ENCODE assay signal across 8 cellular contexts in genomic region chr7:6482743-6483119, GRCh38. TPM values are rescaled to one million over a fixed set of nuclear protein-coding genes. Genes with fewer than 3 reads are reported as not detected.
DNase-seq lines count a peak whose midpoint lies in the region; TF ChIP-seq lines count a peak whose summit lies in the region.

No MANE protein-coding gene starts in this region.

- H3K36me3 Mint-ChIP-seq in Caco-2 (ENCODE audit: insufficient read depth, unreplicated experiment) (peaks cover 58% of the 10 kb centered on the region), endothelial cell (ENCODE audit: low read depth, unreplicated experiment) (peaks cover 9% of the 10 kb centered on the region)

- H3K4me2 ChIP-seq in OCI-LY1 (ENCODE audit: low read length), result peak overlapping the region; percentile 80

- H3K4me3 Mint-ChIP-seq in Caco-2 (ENCODE audit: unreplicated experiment) (peak overlapping the region; percentile 92), endothelial cell (ENCODE audit: unreplicated experiment) (peak overlapping the region; percentile 95)

- no peaks in the 10 kb centered on the region for H3K9me3 Mint-ChIP-seq in Caco-2 (ENCODE audit: unreplicated experiment)
- no peaks in the 10 kb centered on the region for H3K9me3 Mint-ChIP-seq in endothelial cell (ENCODE audit: unreplicated experiment)

- H3K4me1 ChIP-seq in Caco-2, result peaks cover 38% of the 10 kb centered on the region
- H3K4me1 ChIP-seq in OCI-LY1 (ENCODE audit: insufficient read depth, low read length, severe bottlenecking), result peaks cover 53% of the 10 kb centered on the region
- H3K4me1 ChIP-seq in neutrophil (ENCODE audit: control insufficient read depth in 1 of 2, insufficient read depth in 1 of 2, low read depth in 1 of 2, low read length in 1 of 2), result peaks cover 18 to 20% of the 10 kb centered on the region in 2 experiments

- CTCF ChIA-PET in Caco-2 (lab: Charles Lee), result no interaction called here

- DNase-seq in Caco-2 (no peak), endothelial cell (ENCODE audit: low spot score) (no peak), GOT3 (lab: John Stamatoyannopoulos, UW) (no peak), SKM-1 treated with dmso at 0.1 percent for 144 hours (lab: John Stamatoyannopoulos, UW; ENCODE audit: unreplicated experiment) (no peak)
- DNase-seq in activated CD8-positive, alpha-beta memory T cell treated with anti-CD3 and anti-CD28 coated beads, Interleukin-2, amount 50 U/mL, for 4 hours, result no peak
- no peak for DNase-seq in activated CD4-positive, alpha-beta T cell treated with anti-CD3 and anti-CD28 coated beads for 1 hour

- H3K9ac ChIP-seq in OCI-LY1 (ENCODE audit: low read length), result peak overlapping the region; percentile 97

- peaks cover 49% of the 10 kb centered on the region for H3K79me2 ChIP-seq in OCI-LY1 (ENCODE audit: insufficient read depth, low read length)

- H3K27ac Mint-ChIP-seq in Caco-2 (ENCODE audit: unreplicated experiment) (peak overlapping the region; percentile 86), endothelial cell (ENCODE audit: unreplicated experiment) (no peak overlapping the region)

- BruUV-seq in Caco-2 (replicated peaks; lab: Mats Ljungman, UMichigan), result no TSS peak

- H3K4me1 Mint-ChIP-seq in Caco-2 (ENCODE audit: low read depth, unreplicated experiment), result peaks cover 17% of the 10 kb centered on the region
- peaks cover 11% of the 10 kb centered on the region for H3K4me1 Mint-ChIP-seq in endothelial cell (ENCODE audit: unreplicated experiment)

- no peaks in the 10 kb centered on the region; the same call in 1 of the 2 replicates for H3K36me3 ChIP-seq in Caco-2 (ENCODE audit: control insufficient read depth, insufficient read depth, low read length)
- H3K36me3 ChIP-seq in OCI-LY1 (ENCODE audit: insufficient read depth, low read length), result peaks cover 8% of the 10 kb centered on the region; the same call in 1 of the 2 replicates
- no peaks in the 10 kb centered on the region for H3K36me3 ChIP-seq in neutrophil

- intact Hi-C loops in Caco-2 (cut with micrococcal nuclease; ENCODE audit: unreplicated experiment), result no loop called here

- H3F3A ChIP-seq in OCI-LY1 (ENCODE audit: insufficient read depth, low read length), result no peaks in the 10 kb centered on the region

- TF ChIP-seq CTCF in Caco-2 (IDR thresholded peaks at IDR 0.05; ENCODE audit: insufficient read depth in 1 of 2, low read depth in 1 of 2, low read length in 1 of 2, severe bottlenecking in 1 of 2, unreplicated experiment in 1 of 2) (no peak), OCI-LY1 (IDR thresholded peaks at IDR 0.05; ENCODE audit: low read length) (no peak), endothelial cell (IDR thresholded peaks at IDR 0.05; ENCODE audit: unreplicated experiment) (no peak), neutrophil (IDR thresholded peaks at IDR 0.05) (no peak)

- H3K27ac ChIP-seq in OCI-LY1 (ENCODE audit: low read depth, low read length, poor library complexity, severe bottlenecking) (no peak overlapping the region), neutrophil (peak overlapping the region; percentile 92)

- no peak overlapping the region for H2AFZ ChIP-seq in OCI-LY1 (ENCODE audit: low read length)

- no peaks in the 10 kb centered on the region for H3K9me3 ChIP-seq in Caco-2
- H3K9me3 ChIP-seq in OCI-LY1 (ENCODE audit: low read length), result no peaks in the 10 kb centered on the region
- H3K9me3 ChIP-seq in neutrophil, result no peaks in the 10 kb centered on the region

- H3K27me3 ChIP-seq in Caco-2 (replicated peaks; ENCODE audit: control insufficient read depth, insufficient read depth, low read length) (no peaks in the 10 kb centered on the region), OCI-LY1 (ENCODE audit: insufficient read depth, low read length) (no peaks in the 10 kb centered on the region), neutrophil (no peaks in the 10 kb centered on the region)

- H3K27me3 Mint-ChIP-seq in Caco-2 (ENCODE audit: insufficient read depth, unreplicated experiment) (no peaks in the 10 kb centered on the region), endothelial cell (ENCODE audit: unreplicated experiment) (peaks cover 9% of the 10 kb centered on the region)

- no peaks in the 10 kb centered on the region for H3K9me2 ChIP-seq in OCI-LY1 (ENCODE audit: low read depth, low read length)

- H3K4me3 ChIP-seq in Caco-2 (ENCODE audit: low read depth, low read length) (peak overlapping the region; percentile 82), OCI-LY1 (ENCODE audit: low read depth, low read length, poor library complexity, severe bottlenecking) (peak overlapping the region; percentile 98), neutrophil (ENCODE audit: low read depth in 1 of 2, low read length in 1 of 2) (peak overlapping the region; percentile 82 to 83)

- POLR2A ChIA-PET in Caco-2 (lab: Charles Lee), result no interaction called here

- no peaks in the 10 kb centered on the region for H4K20me1 ChIP-seq in OCI-LY1 (ENCODE audit: insufficient read depth, low read length)

RNA-seq across cellular contexts. Expression of gene KDELR2, which starts 1.2 kb away (rescaled TPM):
- total RNA-seq in Caco-2 (2022) (263 and 274 TPM in 2 replicates), endothelial cell (ENCODE audit: unreplicated experiment) (105 TPM)

RNA-seq across cellular contexts. Expression of gene DAGLB, which starts 35.0 kb away (rescaled TPM):
- total RNA-seq in Caco-2 (2022) (25.8 and 32.6 TPM in 2 replicates), endothelial cell (ENCODE audit: unreplicated experiment) (27.2 TPM)
